Comparison of ENCODE assay signal across 9 cellular contexts in the genomic region with DNA sequence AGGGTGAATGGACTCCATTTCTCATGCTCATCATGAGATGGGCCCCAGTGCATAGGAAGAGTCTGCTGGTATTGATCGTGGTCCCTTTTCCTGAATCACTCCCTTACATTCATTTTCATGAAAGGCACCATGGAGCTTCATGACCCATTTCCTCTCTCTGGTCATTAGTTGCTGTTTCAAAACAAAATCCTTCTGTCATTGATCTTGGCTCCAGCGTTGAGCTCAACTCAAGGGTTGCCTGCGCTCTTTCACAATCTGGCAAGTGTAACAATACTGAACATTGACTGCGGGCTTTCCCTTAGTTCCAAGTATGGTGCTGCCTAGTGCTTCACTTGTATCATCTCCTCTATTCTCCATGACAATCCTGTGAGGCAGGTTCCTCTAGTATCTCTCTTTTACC.
"Had no signal": no experiment of that assay in that cellular context is flagged by ENCODE, and none has a peak within 500 bp of the region (broad histone marks: within the 10 kb centered on the region; RNA-seq: fewer than 3 reads in every experiment).

No MANE protein-coding gene starts in this region.

- H3K27ac ChIP-seq: GM23248 had no signal

- DNase-seq: GM23248, GOT3, H7, H9, HCEC 1CT, HFFc6 had no signal

- H3K4me2 ChIP-seq: GM23338 had no signal

- H3K4me3 ChIP-seq: GM23248, GM23338, HAP-1 had no signal

- H3K36me3 ChIP-seq: HAP-1 had no signal

- ATAC-seq: GM23338, HCT116 had no signal

- H3K9me3 ChIP-seq: HAP-1 had no signal

- H3K9ac ChIP-seq: GM23248 had no signal

- H3K4me1 ChIP-seq: HAP-1 had no signal
